ENCODE assay signal across 25 cellular contexts in genomic region chr7:85685901-85686300, GRCh38.
A peak's percentile ranks its signal among the peaks of the same experiment; 100 is the strongest.
DNase-seq lines count a peak whose midpoint lies in the region; TF ChIP-seq lines count a peak whose summit lies in the region.
"Had no signal": no experiment of that assay in that cellular context is flagged by ENCODE, and none has a peak within 500 bp of the region (broad histone marks: within the 10 kb centered on the region; RNA-seq: fewer than 3 reads in every experiment).

No MANE protein-coding gene starts in this region.

- H3K27me3 ChIP-seq in endodermal cell (ENCODE audit: control insufficient read depth, insufficient read depth, low read length, poor library complexity, severe bottlenecking), result no peaks in the 10 kb centered on the region
- H3K27me3 ChIP-seq: pancreas, right atrium auricular region, upper lobe of right lung had no signal

- H3K27ac Mint-ChIP-seq in endodermal cell (no peak overlapping the region), immature natural killer cell (no peak overlapping the region)
- H3K27ac Mint-ChIP-seq: activated CD4-positive, alpha-beta memory T cell treated with anti-CD3 and anti-CD28 coated beads for 36 hours; activated naive CD8-positive, alpha-beta T cell treated with anti-CD3 and anti-CD28 coated beads, Interleukin-2, amount 10 ng/mL, durations not matched to agents 7 days and 5 days; CD8-positive, alpha-beta T cell; stimulated activated effector memory CD8-positive, alpha-beta T cell treated with anti-CD3 and anti-CD28 coated beads, Interleukin-12 subunit alpha, Interleukin-12 subunit beta, amount 100 ng/mL, for 72 hours had no signal

- H3K4me1 ChIP-seq in endodermal cell (ENCODE audit: control insufficient read depth, insufficient read depth, low read length), result no peaks in the 10 kb centered on the region
- H3K4me1 ChIP-seq: pancreas, right atrium auricular region, upper lobe of right lung had no signal

- H3K9ac ChIP-seq in endodermal cell (ENCODE audit: extremely low read depth, low read length, poor library complexity, severe bottlenecking), result no peak overlapping the region

- TF ChIP-seq CTCF in endodermal cell (conservative IDR thresholded peaks at IDR 0.05), result no peak

- peaks cover 16% of the 10 kb centered on the region for H3K9me3 ChIP-seq in endodermal cell (ENCODE audit: control insufficient read depth, low read length)
- H3K9me3 ChIP-seq: pancreas, right atrium auricular region, upper lobe of right lung had no signal

- no peak overlapping the region for H3K4me3 ChIP-seq in endodermal cell (ENCODE audit: low read length)
- H3K4me3 ChIP-seq: lung, pancreas, right atrium auricular region, upper lobe of right lung had no signal

- no peaks in the 10 kb centered on the region for H3K36me3 Mint-ChIP-seq in endodermal cell (ENCODE audit: low read depth)
- H3K36me3 Mint-ChIP-seq in immature natural killer cell, result peaks cover 0 to 7% (median 0%) of the 10 kb centered on the region in 3 donors
- H3K36me3 Mint-ChIP-seq: activated CD4-positive, alpha-beta memory T cell treated with anti-CD3 and anti-CD28 coated beads for 36 hours; activated naive CD8-positive, alpha-beta T cell treated with anti-CD3 and anti-CD28 coated beads, Interleukin-2, amount 10 ng/mL, durations not matched to agents 7 days and 5 days; CD8-positive, alpha-beta T cell; stimulated activated effector memory CD8-positive, alpha-beta T cell treated with anti-CD3 and anti-CD28 coated beads, Interleukin-12 subunit alpha, Interleukin-12 subunit beta, amount 100 ng/mL, for 72 hours had no signal

- H3K4me1 Mint-ChIP-seq in endodermal cell (no peaks in the 10 kb centered on the region), immature natural killer cell (no peaks in the 10 kb centered on the region)
- H3K4me1 Mint-ChIP-seq: activated naive CD8-positive, alpha-beta T cell treated with anti-CD3 and anti-CD28 coated beads, Interleukin-2, amount 10 ng/mL, durations not matched to agents 7 days and 5 days; stimulated activated effector memory CD8-positive, alpha-beta T cell treated with anti-CD3 and anti-CD28 coated beads, Interleukin-12 subunit alpha, Interleukin-12 subunit beta, amount 100 ng/mL, for 72 hours had no signal

- peaks cover 28% of the 10 kb centered on the region for H3K9me3 Mint-ChIP-seq in endodermal cell
- peaks cover 13 to 60% (median 24%) of the 10 kb centered on the region in 6 donors for H3K9me3 Mint-ChIP-seq in immature natural killer cell

- no peaks in the 10 kb centered on the region for H3K36me3 ChIP-seq in endodermal cell (ENCODE audit: control insufficient read depth, insufficient read depth, low read length)
- H3K36me3 ChIP-seq: pancreas, right atrium auricular region, upper lobe of right lung had no signal

- DNase-seq in NCI-H2171 treated with DMSO at 0.1 percent for 48 hours (lab: John Stamatoyannopoulos, UW), result peak; percentile 6
- no peak for DNase-seq in NCI-H2171 (lab: John Stamatoyannopoulos, UW)
- peak; percentile 1 for DNase-seq in M059J (ENCODE audit: low read depth)
- peak; percentile 41 for DNase-seq in endodermal cell
- peak; percentile 36 for DNase-seq in iris pigment epithelial cell (ENCODE audit: low read depth)
- no peak for DNase-seq in NAMALWA (ENCODE audit: low spot score)
- DNase-seq in immature natural killer cell, result no peak
- DNase-seq in stimulated activated CD4-positive, alpha-beta T cell treated with anti-CD3 and anti-CD28 coated beads, Interleukin-4, amount 100 ng/mL, for 4 hours, result no peak
- DNase-seq: activated CD4-positive, alpha-beta memory T cell treated with anti-CD3 and anti-CD28 coated beads for 36 hours; activated CD4-positive, CD25-positive, alpha-beta regulatory T cell; activated effector memory CD4-positive, alpha-beta T cell treated with anti-CD3 and anti-CD28 coated beads, Interleukin-2, amount 50 U/mL, for 16 hours; activated naive CD8-positive, alpha-beta T cell treated with anti-CD3 and anti-CD28 coated beads, Interleukin-2, amount 10 ng/mL, durations not matched to agents 7 days and 5 days; CD8-positive, alpha-beta T cell; DND-41; erythroblast; H9; MM.1S; NCI-H1436; NCI-H774; pancreas; T-helper 9 cell; upper lobe of right lung had no signal

- H3K4me3 Mint-ChIP-seq in endodermal cell (no peak overlapping the region), immature natural killer cell (no peak overlapping the region)
- H3K4me3 Mint-ChIP-seq: activated CD4-positive, alpha-beta memory T cell treated with anti-CD3 and anti-CD28 coated beads for 36 hours; activated naive CD8-positive, alpha-beta T cell treated with anti-CD3 and anti-CD28 coated beads, Interleukin-2, amount 10 ng/mL, durations not matched to agents 7 days and 5 days; CD8-positive, alpha-beta T cell; H9; stimulated activated effector memory CD8-positive, alpha-beta T cell treated with anti-CD3 and anti-CD28 coated beads, Interleukin-12 subunit alpha, Interleukin-12 subunit beta, amount 100 ng/mL, for 72 hours had no signal

- no peak overlapping the region for H3K27ac ChIP-seq in endodermal cell (ENCODE audit: low read depth, low read length)
- H3K27ac ChIP-seq: pancreas, right atrium auricular region, upper lobe of right lung had no signal

- H3K27me3 Mint-ChIP-seq in endodermal cell (ENCODE audit: insufficient read depth) (no peaks in the 10 kb centered on the region), immature natural killer cell (ENCODE audit: low read depth in 3 of 3) (no peaks in the 10 kb centered on the region)
- H3K27me3 Mint-ChIP-seq: activated CD4-positive, alpha-beta memory T cell treated with anti-CD3 and anti-CD28 coated beads for 36 hours; activated naive CD8-positive, alpha-beta T cell treated with anti-CD3 and anti-CD28 coated beads, Interleukin-2, amount 10 ng/mL, durations not matched to agents 7 days and 5 days had no signal

Comparison
In these comparisons a context has a peak if more than half of its experiments do, and no peak if none do; other contexts are left out.
1. DNase-seq: peak in NCI-H2171 treated with DMSO at 0.1 percent for 48 hours (single experiment), M059J (single experiment), endodermal cell (single experiment) and iris pigment epithelial cell (single experiment); none in NCI-H2171 (single experiment), NAMALWA (single experiment), immature natural killer cell (0 of 3) and stimulated activated CD4-positive, alpha-beta T cell treated with anti-CD3 and anti-CD28 coated beads, Interleukin-4, amount 100 ng/mL, for 4 hours (0 of 2).